In the genomic region with DNA sequence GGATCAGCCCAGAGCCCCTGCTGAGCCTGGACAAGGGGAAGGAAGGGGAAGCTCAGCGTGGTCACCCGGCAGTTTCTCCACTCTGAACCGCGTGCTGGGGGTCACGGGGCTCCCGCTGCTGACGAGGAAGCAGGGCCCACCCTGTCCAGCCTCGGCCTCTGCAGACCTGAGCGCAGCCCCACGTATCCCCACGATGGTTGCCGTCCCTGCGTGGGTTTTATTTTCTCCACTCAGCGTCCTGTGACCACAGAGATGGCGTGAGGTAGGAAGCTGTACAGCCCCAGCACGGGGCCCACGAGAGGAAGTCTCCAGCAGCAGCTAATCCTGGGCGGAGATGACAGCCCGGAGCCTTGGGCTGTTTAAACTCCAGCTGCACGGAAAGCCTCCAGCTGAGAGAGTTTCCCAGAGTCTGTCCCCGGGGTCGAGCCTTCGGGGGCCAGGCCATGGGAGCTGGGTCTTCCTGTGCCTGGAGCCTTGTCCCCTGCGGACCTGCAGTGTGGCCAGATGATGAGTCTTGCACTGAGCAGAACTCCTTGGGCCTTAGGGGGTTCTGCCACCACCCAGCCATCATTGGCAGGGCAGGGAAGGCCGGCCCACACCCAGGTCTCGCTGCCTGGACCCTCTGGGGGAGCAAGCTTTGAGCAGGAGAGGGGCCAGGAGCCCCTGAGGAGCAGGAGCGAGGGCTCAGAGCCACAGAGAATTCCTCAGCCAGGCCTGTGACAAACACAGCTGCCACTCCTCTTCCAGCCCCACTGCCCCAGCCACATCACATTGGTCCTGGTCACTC, we compare ENCODE assay signal across 11 cellular contexts.
DNase-seq lines count a peak whose midpoint lies in the region; TF ChIP-seq lines count a peak whose summit lies in the region.
"Had no signal": no experiment of that assay in that cellular context is flagged by ENCODE, and none has a peak within 500 bp of the region (broad histone marks: within the 10 kb centered on the region; RNA-seq: fewer than 3 reads in every experiment).

No MANE protein-coding gene starts in this region.

- no peak for TF ChIP-seq POLR2A in Peyer's patch (IDR thresholded peaks at IDR 0.05)

- no peak overlapping the region for H3K9ac ChIP-seq in neural progenitor cell

- intact Hi-C loops in activated T-helper 2 cell treated with anti-CD3 and anti-CD28 coated beads, Interferon-gamma antibody, Interleukin-2, Interleukin-4, amounts not matched to agents 10 μg/mL and 5 μg/mL and 100 μg/mL, durations not matched to agents 14 hours and 24 hours and 36 hours (cut with micrococcal nuclease), result no loop called here

- H3K27me3 Mint-ChIP-seq in neural progenitor cell (ENCODE audit: insufficient read depth, low read depth), result peaks cover 6% of the 10 kb centered on the region
- peaks cover 2% of the 10 kb centered on the region for H3K27me3 Mint-ChIP-seq in activated T-helper 2 cell treated with anti-CD3 and anti-CD28 coated beads, Interferon-gamma antibody, Interleukin-2, Interleukin-4, amounts not matched to agents 10 μg/mL and 5 μg/mL and 100 μg/mL, durations not matched to agents 14 hours and 24 hours and 36 hours (ENCODE audit: low read depth)

- H3K27me3 ChIP-seq in Peyer's patch, result no peaks in the 10 kb centered on the region
- H3K27me3 ChIP-seq in neural progenitor cell, result peaks cover 10% of the 10 kb centered on the region
- H3K27me3 ChIP-seq: SJCRH30 had no signal

- H3F3A ChIP-seq in neural progenitor cell (ENCODE audit: low read depth), result no peaks in the 10 kb centered on the region

- H3K27ac Mint-ChIP-seq in neural progenitor cell, result no peak overlapping the region
- H3K27ac Mint-ChIP-seq in activated T-helper 2 cell treated with anti-CD3 and anti-CD28 coated beads, Interferon-gamma antibody, Interleukin-2, Interleukin-4, amounts not matched to agents 10 μg/mL and 5 μg/mL and 100 μg/mL, durations not matched to agents 14 hours and 24 hours and 36 hours, result no peak overlapping the region
- H3K27ac Mint-ChIP-seq: B cell had no signal

- no peaks in the 10 kb centered on the region for H3K9me3 ChIP-seq in Peyer's patch
- H3K9me3 ChIP-seq in neural progenitor cell (ENCODE audit: low read depth), result no peaks in the 10 kb centered on the region
- H3K9me3 ChIP-seq: SJCRH30 had no signal

- no peaks in the 10 kb centered on the region for H4K20me1 ChIP-seq in neural progenitor cell (ENCODE audit: low read depth)

- H3K27ac ChIP-seq in Peyer's patch (peak overlapping the region in 3 of 4 donors; percentile 46 to 74 (median 56)), neural progenitor cell (no peak overlapping the region)
- H3K27ac ChIP-seq: SJCRH30 had no signal

- H3K4me1 ChIP-seq in Peyer's patch, result no peaks in the 10 kb centered on the region
- peaks cover 14% of the 10 kb centered on the region for H3K4me1 ChIP-seq in neural progenitor cell

- DNase-seq in AML-193 (lab: John Stamatoyannopoulos, UW), result peak; percentile 64 to 70
- peak; percentile 14 to 61 (median 50) for DNase-seq in Peyer's patch
- peak; percentile 42 for DNase-seq in globus pallidus (ENCODE audit: low spot score)
- peak; percentile 41 for DNase-seq in neural progenitor cell (ENCODE audit: low spot score)
- no peak for DNase-seq in activated CD8-positive, alpha-beta memory T cell treated with anti-CD3 and anti-CD28 coated beads, Interleukin-2, amount 50 U/mL, for 48 hours
- DNase-seq in NCI-H1417 (lab: John Stamatoyannopoulos, UW), result no peak
- no peak for DNase-seq in activated T-helper 2 cell treated with anti-CD3 and anti-CD28 coated beads, Interferon-gamma antibody, Interleukin-2, Interleukin-4, amounts not matched to agents 10 μg/mL and 5 μg/mL and 100 μg/mL, durations not matched to agents 14 hours and 24 hours and 36 hours (ENCODE audit: low spot score)
- DNase-seq in NCI-H2227 treated with DMSO at 0.1 percent for 48 hours (lab: John Stamatoyannopoulos, UW), result no peak
- DNase-seq: NCI-H1105 had no signal

- no peak for TF ChIP-seq CTCF in Peyer's patch (IDR thresholded peaks at IDR 0.05)
- no peak for TF ChIP-seq CTCF in neural progenitor cell (IDR thresholded peaks at IDR 0.05)

- no peak overlapping the region for H3K4me3 ChIP-seq in Peyer's patch
- H3K4me3 ChIP-seq in neural progenitor cell, result no peak overlapping the region
- H3K4me3 ChIP-seq: SJCRH30 had no signal

- no peaks in the 10 kb centered on the region for H3K36me3 ChIP-seq in Peyer's patch
- no peaks in the 10 kb centered on the region for H3K36me3 ChIP-seq in neural progenitor cell
- H3K36me3 ChIP-seq: SJCRH30 had no signal

- H3K4me2 ChIP-seq in neural progenitor cell, result peak overlapping the region; percentile 45

- no peaks in the 10 kb centered on the region for H3K79me2 ChIP-seq in neural progenitor cell (ENCODE audit: low read depth)

- no peaks in the 10 kb centered on the region for H3K36me3 Mint-ChIP-seq in neural progenitor cell
- no peaks in the 10 kb centered on the region for H3K36me3 Mint-ChIP-seq in activated T-helper 2 cell treated with anti-CD3 and anti-CD28 coated beads, Interferon-gamma antibody, Interleukin-2, Interleukin-4, amounts not matched to agents 10 μg/mL and 5 μg/mL and 100 μg/mL, durations not matched to agents 14 hours and 24 hours and 36 hours (ENCODE audit: low read depth)

- H2AFZ ChIP-seq in neural progenitor cell (replicated peaks), result no peak overlapping the region

- H3K4me3 Mint-ChIP-seq in neural progenitor cell, result no peak overlapping the region
- no peak overlapping the region for H3K4me3 Mint-ChIP-seq in activated T-helper 2 cell treated with anti-CD3 and anti-CD28 coated beads, Interferon-gamma antibody, Interleukin-2, Interleukin-4, amounts not matched to agents 10 μg/mL and 5 μg/mL and 100 μg/mL, durations not matched to agents 14 hours and 24 hours and 36 hours (ENCODE audit: low read depth)
- H3K4me3 Mint-ChIP-seq: B cell had no signal

- H3K4me1 Mint-ChIP-seq in neural progenitor cell, result peaks cover 28% of the 10 kb centered on the region
- H3K4me1 Mint-ChIP-seq in activated T-helper 2 cell treated with anti-CD3 and anti-CD28 coated beads, Interferon-gamma antibody, Interleukin-2, Interleukin-4, amounts not matched to agents 10 μg/mL and 5 μg/mL and 100 μg/mL, durations not matched to agents 14 hours and 24 hours and 36 hours (ENCODE audit: low read depth), result peaks cover 5% of the 10 kb centered on the region
- H3K4me1 Mint-ChIP-seq: B cell had no signal

- peaks cover 2% of the 10 kb centered on the region for H3K9me3 Mint-ChIP-seq in neural progenitor cell
- no peaks in the 10 kb centered on the region for H3K9me3 Mint-ChIP-seq in activated T-helper 2 cell treated with anti-CD3 and anti-CD28 coated beads, Interferon-gamma antibody, Interleukin-2, Interleukin-4, amounts not matched to agents 10 μg/mL and 5 μg/mL and 100 μg/mL, durations not matched to agents 14 hours and 24 hours and 36 hours

Comparison
In these comparisons a context has a peak if more than half of its experiments do, and no peak if none do; other contexts are left out.
1. DNase-seq: peak in AML-193 (2 of 2), Peyer's patch (3 of 3), globus pallidus (single experiment) and neural progenitor cell (single experiment); none in activated CD8-positive, alpha-beta memory T cell treated with anti-CD3 and anti-CD28 coated beads, Interleukin-2, amount 50 U/mL, for 48 hours (single experiment), NCI-H1417 (0 of 3), activated T-helper 2 cell treated with anti-CD3 and anti-CD28 coated beads, Interferon-gamma antibody, Interleukin-2, Interleukin-4, amounts not matched to agents 10 μg/mL and 5 μg/mL and 100 μg/mL, durations not matched to agents 14 hours and 24 hours and 36 hours (single experiment) and NCI-H2227 treated with DMSO at 0.1 percent for 48 hours (single experiment).